In genomic region chrX:47623540-47624027, GRCh38 we compare ENCODE assay signal across 1 cellular context.
TF ChIP-seq lines count a peak whose summit lies in the region.

No MANE protein-coding gene starts in this region.

TF ChIP-seq in GM12878, 131 proteins besides CTCF, POLR2A, EP300 and RAD21:
- TF ChIP-seq BHLHE40 (IDR thresholded peaks at IDR 0.05; ENCODE audit: borderline replicate concordance in 1 of 2, low read depth in 2 of 2, low read length in 1 of 2) (peak in 1 of 2 experiments; percentile 58; a peak in 2 of 4 replicates), FOS (IDR thresholded peaks at IDR 0.05; ENCODE audit: borderline replicate concordance, extremely low read depth, insufficient read length) (peak; percentile 3), POLR2AphosphoS5 (IDR thresholded peaks at IDR 0.05; ENCODE audit: low read length) (no peak), PKNOX1 (IDR thresholded peaks at IDR 0.05) (peak; percentile 52)
